ENCODE assay signal across 17 cellular contexts in the genomic region with DNA sequence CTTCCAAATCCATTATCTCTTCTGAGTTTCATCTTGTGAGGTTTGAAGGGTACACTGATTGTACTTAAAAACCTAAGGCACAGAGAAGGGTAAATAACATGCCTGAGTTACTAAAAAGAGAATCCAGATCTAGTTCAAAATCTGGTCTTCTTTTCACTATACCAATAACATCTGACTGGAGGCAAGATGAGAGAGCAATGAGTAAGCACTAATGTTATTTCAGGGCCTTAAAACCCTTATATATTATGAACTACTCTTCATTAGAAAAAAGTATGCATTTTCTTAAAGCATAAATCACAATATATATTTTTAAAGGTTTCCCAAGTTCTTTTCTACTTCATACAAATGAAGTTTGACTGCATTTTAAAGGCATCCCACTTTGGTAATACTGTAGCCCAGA.
DNase-seq lines count a peak whose midpoint lies in the region; ATAC-seq, FAIRE-seq and TF ChIP-seq lines count a peak whose summit lies in the region.
"Had no signal": no experiment of that assay in that cellular context is flagged by ENCODE, and none has a peak within 500 bp of the region (broad histone marks: within the 10 kb centered on the region; RNA-seq: fewer than 3 reads in every experiment).

No MANE protein-coding gene starts in this region.

- no peak overlapping the region for H3K56ac ChIP-seq in IMR-90 (ENCODE audit: extremely low read depth, insufficient read depth, low read length)

- no peak overlapping the region for H3K27ac ChIP-seq in IMR-90 (ENCODE audit: insufficient read depth, low read length)
- no peak overlapping the region for H3K27ac ChIP-seq in K562 (ENCODE audit: extremely low read depth, low read depth, low read length)
- H3K27ac ChIP-seq in dorsolateral prefrontal cortex = no peak overlapping the region
- H3K27ac ChIP-seq: 22Rv1, BLaER1, HL-60 had no signal

- H2AK5ac ChIP-seq in IMR-90 (ENCODE audit: low read depth, low read length) = no peak overlapping the region

- H3K4me2 ChIP-seq in IMR-90 (ENCODE audit: low read depth, low read length) (no peak overlapping the region), K562 (ENCODE audit: insufficient read depth, low read length) (no peak overlapping the region)
- H3K4me2 ChIP-seq: BLaER1 had no signal

- no peak overlapping the region for H4K8ac ChIP-seq in IMR-90 (ENCODE audit: low read depth in 2 of 2, low read length in 2 of 2)

- FAIRE-seq in K562 (lab: Jason Lieb, UNC) = no peak
- no peak for FAIRE-seq in H54 (lab: Jason Lieb, UNC)
- FAIRE-seq: H1 had no signal

- H3K79me1 ChIP-seq in IMR-90 (ENCODE audit: low read depth in 1 of 2, low read length in 2 of 2) = peaks cover 0 to 3% of the 10 kb centered on the region in 2 experiments; a peak in 1 of 4 replicates

- H4K20me1 ChIP-seq in IMR-90 (ENCODE audit: insufficient read depth, low read length) = no peaks in the 10 kb centered on the region
- H4K20me1 ChIP-seq in K562 (replicated peaks; ENCODE audit: control insufficient read depth, insufficient read depth, low read length) = no peaks in the 10 kb centered on the region
- H4K20me1 ChIP-seq: BLaER1 had no signal

- TF ChIP-seq RAD21 in IMR-90 (IDR thresholded peaks at IDR 0.05; ENCODE audit: low read length) = no peak
- no peak for TF ChIP-seq RAD21 in K562 (CRISPR knock-in tag; conservative IDR thresholded peaks at IDR 0.05 in 1 of 2, IDR thresholded peaks at IDR 0.05 in 1 of 2)

- POLR2A ChIA-PET in AG04449 (lab: Yijun Ruan, JAX) (no interaction called here), IMR-90 (lab: Charles Lee; ENCODE audit: unreplicated experiment) (no interaction called here), K562 (lab: Yijun Ruan, JAX) (no interaction called here)

- no peak overlapping the region for H3K4me3 ChIP-seq in AG04449 (ENCODE audit: low read depth, low read length)
- H3K4me3 ChIP-seq in IMR-90 (ENCODE audit: insufficient read depth, low read depth, low read length) = no peak overlapping the region
- H3K4me3 ChIP-seq in K562 = no peak overlapping the region
- H3K4me3 ChIP-seq in dorsolateral prefrontal cortex = no peak overlapping the region
- H3K4me3 ChIP-seq: BLaER1 had no signal

- H3K9ac ChIP-seq in IMR-90 (ENCODE audit: low read depth, low read length) (no peak overlapping the region), K562 (ENCODE audit: insufficient read depth in 1 of 2, low read depth in 2 of 2, low read length in 2 of 2) (no peak overlapping the region)
- H3K9ac ChIP-seq: BLaER1 had no signal

- no peak overlapping the region for H2BK5ac ChIP-seq in IMR-90 (ENCODE audit: low read depth, low read length, poor library complexity, severe bottlenecking)

- no peak overlapping the region for H4K5ac ChIP-seq in IMR-90 (ENCODE audit: low read depth, low read length)

- dilution Hi-C loops in IMR-90 (cut with HindIII; ENCODE audit: low sequenced_read_pairs, unreplicated experiment) = no loop called here

- H3K36me3 ChIP-seq in IMR-90 (ENCODE audit: control insufficient read depth, insufficient read depth, low read length) (no peaks in the 10 kb centered on the region; the same call in 1 of the 2 replicates), K562 (ENCODE audit: control insufficient read depth, insufficient read depth, low read length) (no peaks in the 10 kb centered on the region)

- BruUV-seq in IMR-90 (replicated peaks; lab: Mats Ljungman, UMichigan) (no TSS peak), K562 (replicated peaks; lab: Mats Ljungman, UMichigan) (no TSS peak)

- H3K9me1 ChIP-seq in IMR-90 (ENCODE audit: insufficient read depth, low read length) (no peaks in the 10 kb centered on the region), K562 (ENCODE audit: control insufficient read depth, insufficient read depth, low read length) (no peaks in the 10 kb centered on the region)

- H2AFZ ChIP-seq in IMR-90 (replicated peaks; ENCODE audit: low read length, poor library complexity) (no peak overlapping the region), K562 (ENCODE audit: low read depth, low read length) (no peak overlapping the region)

- H2BK20ac ChIP-seq in IMR-90 (ENCODE audit: low read depth, low read length) = no peak overlapping the region

- H4K91ac ChIP-seq in IMR-90 (ENCODE audit: insufficient read depth, low read depth, low read length) = no peak overlapping the region

- H3K9me3 ChIP-seq in IMR-90 (ENCODE audit: control insufficient read depth, insufficient read depth, low read length) (no peaks in the 10 kb centered on the region), K562 (replicated peaks; ENCODE audit: control insufficient read depth, insufficient read depth, low read depth, low read length) (no peaks in the 10 kb centered on the region)
- H3K9me3 ChIP-seq: BLaER1, Caco-2 had no signal

- H3K4me1 ChIP-seq in IMR-90 (ENCODE audit: control insufficient read depth, insufficient read depth, low read length) (no peaks in the 10 kb centered on the region), K562 (replicated peaks in 1 of 2; ENCODE audit: control insufficient read depth in 2 of 2, insufficient read depth in 2 of 2, low read length in 2 of 2) (peaks cover 0 to 5% of the 10 kb centered on the region in 2 experiments; a peak in 3 of 5 replicates)
- H3K4me1 ChIP-seq: BLaER1, Caco-2 had no signal

- CTCF ChIA-PET in AG04449 (lab: Yijun Ruan, JAX) = no interaction called here
- CTCF ChIA-PET in IMR-90 (lab: Yijun Ruan, JAX) = no interaction called here
- CTCF ChIA-PET in K562 (lab: Yijun Ruan, JAX; ENCODE audit: low intra/inter-chr PET ratio) = no interaction called here

- no peak overlapping the region for H2BK120ac ChIP-seq in IMR-90 (ENCODE audit: low read depth, low read length)

- TF ChIP-seq CTCF in AG04449 (IDR thresholded peaks at IDR 0.05; ENCODE audit: insufficient read depth, low read length, missing control alignments) = no peak
- no peak for TF ChIP-seq CTCF in IMR-90 (conservative IDR thresholded peaks at IDR 0.05; ENCODE audit: low read depth, low read length)
- no peak for TF ChIP-seq CTCF in K562 (IDR thresholded peaks at IDR 0.05 in 2 of 3, conservative IDR thresholded peaks at IDR 0.05 in 1 of 3; ENCODE audit: insufficient read depth in 2 of 3, low read depth in 1 of 3, low read length in 3 of 3)
- TF ChIP-seq CTCF in dorsolateral prefrontal cortex (IDR thresholded peaks at IDR 0.05 in 54 of 56, conservative IDR thresholded peaks at IDR 0.05 in 2 of 56; ENCODE audit: low read depth in 1 of 56, partially characterized antibody in 56 of 56) = no peak

- TF ChIP-seq EP300 in K562 (IDR thresholded peaks at IDR 0.05; ENCODE audit: low read length) = no peak

- intact Hi-C loops in IMR-90 (cut with micrococcal nuclease) (no loop called here), K562 (cut with micrococcal nuclease) (no loop called here), dorsolateral prefrontal cortex (cut with DNase I) (no loop called here)

- in situ Hi-C loops in IMR-90 (cut with MboI; ENCODE audit: low sequenced_read_pairs) (no loop called here), K562 (cut with MboI) (no loop called here)

- H2AK9ac ChIP-seq in IMR-90 (replicated peaks; ENCODE audit: low read depth, low read length, poor library complexity) = no peak overlapping the region

- H3K79me2 ChIP-seq in K562 (ENCODE audit: control insufficient read depth, insufficient read depth, low read length) = no peaks in the 10 kb centered on the region

- no peak overlapping the region for H3K14ac ChIP-seq in IMR-90 (replicated peaks; ENCODE audit: low read depth, low read length)

- no peak overlapping the region for H3K4ac ChIP-seq in IMR-90 (ENCODE audit: low read depth, low read length)

- peak; percentile 17 for DNase-seq in AG04449 (ENCODE audit: low read depth, low spot score)
- DNase-seq in IMR-90 = peak; percentile 37
- DNase-seq in K562 (ENCODE audit: extremely low read depth in 1 of 4, low spot score in 3 of 4) = no peak
- peak; percentile 5 for DNase-seq in non-pigmented ciliary epithelial cell (ENCODE audit: low read depth)
- no peak for DNase-seq in UCSD-AML1 (lab: John Stamatoyannopoulos, UW; ENCODE audit: unreplicated experiment)
- DNase-seq in dorsolateral prefrontal cortex = no peak
- no peak for DNase-seq in NCI-H69 (lab: John Stamatoyannopoulos, UW)
- no peak for DNase-seq in H54 (ENCODE audit: insufficient read length, low spot score)
- DNase-seq: AML-193; Caco-2; CD8-positive, alpha-beta memory T cell; DND-41; HCEC 1CT had no signal

- no peak overlapping the region for H2BK15ac ChIP-seq in IMR-90 (ENCODE audit: low read depth, low read length)

- H3K27me3 ChIP-seq in IMR-90 (ENCODE audit: control insufficient read depth, insufficient read depth, low read length) (no peaks in the 10 kb centered on the region), K562 (ENCODE audit: control insufficient read depth in 2 of 2, insufficient read depth in 2 of 2, low read length in 2 of 2) (no peaks in the 10 kb centered on the region), dorsolateral prefrontal cortex (no peaks in the 10 kb centered on the region)
- H3K27me3 ChIP-seq: BLaER1 had no signal

- no peak overlapping the region for H3K18ac ChIP-seq in IMR-90 (ENCODE audit: low read depth, low read length)

- TF ChIP-seq POLR2A in IMR-90 (IDR thresholded peaks at IDR 0.05; ENCODE audit: low read depth, low read length) (no peak), K562 (conservative IDR thresholded peaks at IDR 0.05) (no peak), H54 (IDR thresholded peaks at IDR 0.05; ENCODE audit: low read depth, low read length) (no peak)

- ATAC-seq in IMR-90 (ENCODE audit: low read depth) (peak; percentile 56), K562 (no peak)

- no peak overlapping the region for H3K23ac ChIP-seq in IMR-90 (ENCODE audit: low read depth, low read length)

TF ChIP-seq in IMR-90, 13 proteins besides CTCF, POLR2A, EP300 and RAD21:
- TF ChIP-seq RCOR1 (IDR thresholded peaks at IDR 0.05; ENCODE audit: insufficient replicate concordance, low read length) (no peak), MXI1 (IDR thresholded peaks at IDR 0.05; ENCODE audit: borderline replicate concordance, low read depth, low read length) (no peak)
TF ChIP-seq in IMR-90: peak in this region for 0.

TF ChIP-seq in K562, 482 proteins besides CTCF, POLR2A, EP300 and RAD21:
- TF ChIP-seq MEIS2 (IDR thresholded peaks at IDR 0.05; ENCODE audit: partially characterized antibody) (peak; percentile 10), ZFPM2 (CRISPR knock-in tag; IDR thresholded peaks at IDR 0.05) (no peak)

Comparison
In these comparisons a context has a peak if more than half of its experiments do, and no peak if none do; other contexts are left out.
1. DNase-seq: peak in AG04449 (single experiment), IMR-90 (single experiment) and non-pigmented ciliary epithelial cell (single experiment); none in K562 (0 of 4), UCSD-AML1 (single experiment), dorsolateral prefrontal cortex (0 of 10), NCI-H69 (single experiment) and H54 (single experiment).